Comparison of ENCODE assay signal across 1 cellular context in the genomic region with DNA sequence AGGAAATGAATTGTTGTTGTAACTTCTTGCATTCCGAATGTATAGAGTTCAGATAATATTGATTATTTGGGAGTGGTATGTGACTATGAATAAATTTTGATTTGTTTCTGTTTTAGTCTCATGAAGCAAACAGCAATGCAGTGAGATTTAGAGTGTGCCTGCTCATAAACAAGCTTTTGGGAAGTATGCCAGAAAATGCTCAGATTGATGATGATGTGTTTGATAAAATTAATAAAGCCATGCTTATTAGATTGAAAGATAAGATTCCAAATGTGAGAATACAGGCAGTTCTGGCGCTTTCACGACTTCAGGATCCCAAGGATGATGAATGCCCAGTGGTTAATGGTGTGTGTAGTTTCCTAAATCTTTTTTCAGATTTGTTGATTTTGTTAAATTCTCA.
TF ChIP-seq lines count a peak whose summit lies in the region.

No MANE protein-coding gene starts in this region.

TF ChIP-seq in IMR-90, 13 proteins besides CTCF, POLR2A, EP300 and RAD21:
- TF ChIP-seq MAFK (IDR thresholded peaks at IDR 0.05; ENCODE audit: low read depth, low read length), result no peak
